23 cellular contexts compared by ENCODE assay signal in genomic region chr5:125325488-125325887, GRCh38.
"Had no signal": no experiment of that assay in that cellular context is flagged by ENCODE, and none has a peak within 500 bp of the region (broad histone marks: within the 10 kb centered on the region; RNA-seq: fewer than 3 reads in every experiment).

No MANE protein-coding gene starts in this region.

- H3K27me3 Mint-ChIP-seq: activated CD4-positive, alpha-beta memory T cell treated with anti-CD3 and anti-CD28 coated beads, Interleukin-2, amount 10 ng/mL, durations not matched to agents 7 days and 5 days; activated CD4-positive, alpha-beta T cell treated with anti-CD3 and anti-CD28 coated beads, Interleukin-2, amount 10 ng/mL, durations not matched to agents 7 days and 5 days; activated T-cell treated with anti-CD3 and anti-CD28 coated beads, Interleukin-2, amount 50 U/mL, for 24 hours; naive thymus-derived CD8-positive, alpha-beta T cell; stimulated activated naive CD8-positive, alpha-beta T cell treated with anti-CD3 and anti-CD28 coated beads, Interleukin-15, Interleukin-2, amounts not matched to agents 100 ng/mL and 50 ng/mL, for 24 hours had no signal

- H3K9me3 Mint-ChIP-seq: activated CD4-positive, alpha-beta T cell treated with anti-CD3 and anti-CD28 coated beads, Interleukin-2, amount 10 ng/mL, durations not matched to agents 7 days and 5 days; stimulated activated naive CD8-positive, alpha-beta T cell treated with anti-CD3 and anti-CD28 coated beads, Interleukin-15, Interleukin-2, amounts not matched to agents 100 ng/mL and 50 ng/mL, for 24 hours had no signal

- H3K4me1 Mint-ChIP-seq: activated CD4-positive, alpha-beta memory T cell treated with anti-CD3 and anti-CD28 coated beads, Interleukin-2, amount 10 ng/mL, durations not matched to agents 7 days and 5 days; activated CD4-positive, alpha-beta T cell treated with anti-CD3 and anti-CD28 coated beads, Interleukin-2, amount 10 ng/mL, durations not matched to agents 7 days and 5 days; naive thymus-derived CD8-positive, alpha-beta T cell had no signal

- FAIRE-seq: bronchial epithelial cell, colon, endometrium, urothelium cell line had no signal

- H3K27me3 ChIP-seq: gastrocnemius medialis, right lobe of liver had no signal

- H3K9me3 ChIP-seq: gastrocnemius medialis, lower lobe of right lung, right lobe of liver, thoracic aorta had no signal

- DNase-seq: activated CD4-positive, alpha-beta memory T cell treated with anti-CD3 and anti-CD28 coated beads, Interleukin-2, amount 10 ng/mL, durations not matched to agents 7 days and 5 days; activated CD4-positive, alpha-beta T cell treated with anti-CD3 and anti-CD28 coated beads for 1 hour; activated CD4-positive, alpha-beta T cell treated with anti-CD3 and anti-CD28 coated beads, Interleukin-2, amount 10 ng/mL, durations not matched to agents 7 days and 5 days; activated CD8-positive, alpha-beta memory T cell treated with anti-CD3 and anti-CD28 coated beads, Interleukin-2, amount 50 U/mL, for 48 hours; activated gamma-delta T cell; activated naive CD4-positive, alpha-beta T cell treated with anti-CD3 and anti-CD28 coated beads, Interleukin-2, amount 50 U/mL, for 16 hours; activated T-cell treated with anti-CD3 and anti-CD28 coated beads, Interleukin-2, amount 50 U/mL, for 24 hours; effector CD4-positive, alpha-beta T cell; gastrocnemius medialis; hippocampal formation; lower lobe of right lung; naive thymus-derived CD8-positive, alpha-beta T cell; stimulated activated CD4-positive, alpha-beta T cell treated with anti-CD3 and anti-CD28 coated beads, Interleukin-12 subunit alpha, Interleukin-12 subunit beta, amount 100 ng/mL, for 4 hours; stimulated activated CD4-positive, alpha-beta T cell treated with anti-CD3 and anti-CD28 coated beads, Interleukin-4, amount 100 ng/mL, for 1 hour had no signal

- H3K4me3 ChIP-seq: gastrocnemius medialis, lower lobe of right lung, right lobe of liver, skin epidermis, thoracic aorta had no signal

- H3K4me1 ChIP-seq: lower lobe of right lung, right lobe of liver had no signal

- ATAC-seq: gastrocnemius medialis; left lobe of liver; lower lobe of right lung; naive thymus-derived CD8-positive, alpha-beta T cell had no signal

- H3K4me3 Mint-ChIP-seq: activated CD4-positive, alpha-beta memory T cell treated with anti-CD3 and anti-CD28 coated beads, Interleukin-2, amount 10 ng/mL, durations not matched to agents 7 days and 5 days; activated CD4-positive, alpha-beta T cell treated with anti-CD3 and anti-CD28 coated beads, Interleukin-2, amount 10 ng/mL, durations not matched to agents 7 days and 5 days; activated T-cell treated with anti-CD3 and anti-CD28 coated beads, Interleukin-2, amount 50 U/mL, for 24 hours; naive thymus-derived CD8-positive, alpha-beta T cell; stimulated activated naive CD8-positive, alpha-beta T cell treated with anti-CD3 and anti-CD28 coated beads, Interleukin-15, Interleukin-2, amounts not matched to agents 100 ng/mL and 50 ng/mL, for 24 hours had no signal

- H3K36me3 ChIP-seq: gastrocnemius medialis, lower lobe of right lung, right lobe of liver, thoracic aorta had no signal

- H3K36me3 Mint-ChIP-seq: naive thymus-derived CD8-positive, alpha-beta T cell had no signal

- H3K27ac Mint-ChIP-seq: activated CD4-positive, alpha-beta memory T cell treated with anti-CD3 and anti-CD28 coated beads, Interleukin-2, amount 10 ng/mL, durations not matched to agents 7 days and 5 days; activated CD4-positive, alpha-beta T cell treated with anti-CD3 and anti-CD28 coated beads, Interleukin-2, amount 10 ng/mL, durations not matched to agents 7 days and 5 days; activated T-cell treated with anti-CD3 and anti-CD28 coated beads, Interleukin-2, amount 50 U/mL, for 24 hours; stimulated activated naive CD8-positive, alpha-beta T cell treated with anti-CD3 and anti-CD28 coated beads, Interleukin-15, Interleukin-2, amounts not matched to agents 100 ng/mL and 50 ng/mL, for 24 hours had no signal

- H3K27ac ChIP-seq: gastrocnemius medialis, lower lobe of right lung, right lobe of liver, skin epidermis, thoracic aorta had no signal
